ENCODE assay signal across 11 cellular contexts in genomic region chr6:53892707-53893106, GRCh38.
DNase-seq lines count a peak whose midpoint lies in the region; ATAC-seq and TF ChIP-seq lines count a peak whose summit lies in the region.
"Had no signal": no experiment of that assay in that cellular context is flagged by ENCODE, and none has a peak within 500 bp of the region (broad histone marks: within the 10 kb centered on the region; RNA-seq: fewer than 3 reads in every experiment).

No MANE protein-coding gene starts in this region.

- ATAC-seq in GM18505 (IDR thresholded peaks at IDR 0.05; ENCODE audit: unreplicated experiment) (peak; percentile 50), GM19351 (IDR thresholded peaks at IDR 0.05; ENCODE audit: unreplicated experiment) (peak; percentile 60), HG02678 (IDR thresholded peaks at IDR 0.05; ENCODE audit: unreplicated experiment) (peak; percentile 64), HG03520 (IDR thresholded peaks at IDR 0.05; ENCODE audit: unreplicated experiment) (peak; percentile 72)

- no peak for DNase-seq in COLO668 (lab: John Stamatoyannopoulos, UW; ENCODE audit: unreplicated experiment)
- no peak for DNase-seq in Ammon's horn (ENCODE audit: low spot score)
- DNase-seq in epidermal melanocyte (ENCODE audit: insufficient read length, low spot score) = no peak
- DNase-seq in NCI-H2081 treated with DMSO at 0.1 percent for 48 hours (lab: John Stamatoyannopoulos, UW) = no peak
- DNase-seq: aorta; stimulated activated CD4-positive, alpha-beta T cell treated with anti-CD3 and anti-CD28 coated beads, Interleukin-2, amount 100 ng/mL, for 48 hours; stimulated activated naive CD4-positive, alpha-beta T cell had no signal

- no peak for TF ChIP-seq POLR2A in GM18505 (IDR thresholded peaks at IDR 0.05; ENCODE audit: borderline replicate concordance, extremely low read depth, insufficient read depth, insufficient read length)
